Comparison of ENCODE assay signal across 10 cellular contexts in genomic region chr17:73293480-73293911, GRCh38. TPM values are rescaled to one million over a fixed set of nuclear protein-coding genes. Genes with fewer than 3 reads are reported as not detected.
A peak's percentile ranks its signal among the peaks of the same experiment; 100 is the strongest.
DNase-seq lines count a peak whose midpoint lies in the region; ATAC-seq and TF ChIP-seq lines count a peak whose summit lies in the region.
"Had no signal": no experiment of that assay in that cellular context is flagged by ENCODE, and none has a peak within 500 bp of the region (broad histone marks: within the 10 kb centered on the region; RNA-seq: fewer than 3 reads in every experiment).

No MANE protein-coding gene starts in this region.

- no peaks in the 10 kb centered on the region for H3K36me3 Mint-ChIP-seq in activated naive CD4-positive, alpha-beta T cell treated with anti-CD3 and anti-CD28 coated beads for 36 hours (ENCODE audit: low read depth)

- H3K27me3 Mint-ChIP-seq in activated naive CD4-positive, alpha-beta T cell treated with anti-CD3 and anti-CD28 coated beads for 36 hours (ENCODE audit: low read depth): no peaks in the 10 kb centered on the region

- 19 to 62% (median 55%) methylated on average over 9 of the region's 9 CpGs for WGBS in adipose tissue, 3 donors
- 45 to 59% (median 47%) methylated on average over 9 of the region's 9 CpGs for WGBS in psoas muscle, 3 donors

- H3K27me3 ChIP-seq in cardiac muscle cell (no peaks in the 10 kb centered on the region), psoas muscle (ENCODE audit: insufficient read depth in 3 of 3, low read length in 2 of 3) (no peaks in the 10 kb centered on the region), BE2C (no peaks in the 10 kb centered on the region)

- H3K27ac ChIP-seq in adipose tissue (ENCODE audit: low read depth, low read length) (peak overlapping the region; percentile 38), cardiac muscle cell (peak overlapping the region; percentile 28), psoas muscle (peak overlapping the region; percentile 77)
- H3K27ac ChIP-seq: KMS-11 had no signal

- peaks cover 7% of the 10 kb centered on the region for H3K4me1 Mint-ChIP-seq in activated naive CD4-positive, alpha-beta T cell treated with anti-CD3 and anti-CD28 coated beads for 36 hours (ENCODE audit: low read depth)

- H3K27ac Mint-ChIP-seq in activated naive CD4-positive, alpha-beta T cell treated with anti-CD3 and anti-CD28 coated beads for 36 hours: no peak overlapping the region

- H3K36me3 ChIP-seq in cardiac muscle cell: no peaks in the 10 kb centered on the region
- no peaks in the 10 kb centered on the region for H3K36me3 ChIP-seq in psoas muscle (ENCODE audit: insufficient read depth in 1 of 2, low read depth in 1 of 2)
- H3K36me3 ChIP-seq in BE2C: peaks cover 4% of the 10 kb centered on the region; the same call in 1 of the 2 replicates

- intact Hi-C loops in psoas muscle (cut with DNase I): no loop called here
- intact Hi-C loops in activated naive CD4-positive, alpha-beta T cell treated with anti-CD3 and anti-CD28 coated beads for 36 hours (cut with micrococcal nuclease): no loop called here

- H3K4me1 ChIP-seq in cardiac muscle cell (ENCODE audit: low read depth) (peaks cover 21% of the 10 kb centered on the region), psoas muscle (peaks cover 46% of the 10 kb centered on the region), BE2C (peaks cover 7% of the 10 kb centered on the region)

- H3K9me3 ChIP-seq in cardiac muscle cell (ENCODE audit: low read depth): no peaks in the 10 kb centered on the region
- no peaks in the 10 kb centered on the region for H3K9me3 ChIP-seq in psoas muscle
- no peaks in the 10 kb centered on the region for H3K9me3 ChIP-seq in BE2C

- peak; percentile 65 to 78 (median 71) for ATAC-seq in psoas muscle
- ATAC-seq in HG02610 (IDR thresholded peaks at IDR 0.05; ENCODE audit: unreplicated experiment): no peak

- DNase-seq in EH (ENCODE audit: low read depth) (peak; percentile 92), cardiac muscle cell (ENCODE audit: low read depth in 1 of 2, low spot score in 1 of 2) (peak in 1 of 2 donors; percentile 83), psoas muscle (peak; percentile 76 to 82), T-helper 9 cell (no peak), BE2C (no peak)
- DNase-seq in activated naive CD4-positive, alpha-beta T cell treated with anti-CD3 and anti-CD28 coated beads for 36 hours: no peak
- DNase-seq: activated gamma-delta T cell treated with Interleukin-2 at 50 U/mL for 16 hours had no signal

- CTCF ChIA-PET in activated naive CD4-positive, alpha-beta T cell treated with anti-CD3 and anti-CD28 coated beads for 36 hours (lab: Charles Lee): no interaction called here

- H3K4me3 Mint-ChIP-seq in activated naive CD4-positive, alpha-beta T cell treated with anti-CD3 and anti-CD28 coated beads for 36 hours: no peak overlapping the region

- H3K4me3 ChIP-seq in cardiac muscle cell: no peak overlapping the region
- H3K4me3 ChIP-seq in psoas muscle: no peak overlapping the region
- no peak overlapping the region for H3K4me3 ChIP-seq in BE2C (ENCODE audit: low read depth, low read length)

- no peak for TF ChIP-seq CTCF in cardiac muscle cell (IDR thresholded peaks at IDR 0.05; ENCODE audit: low read depth, low read length)
- TF ChIP-seq CTCF in psoas muscle (IDR thresholded peaks at IDR 0.05): no peak
- no peak for TF ChIP-seq CTCF in BE2C (IDR thresholded peaks at IDR 0.05; ENCODE audit: low read depth, low read length)

- H3K9me3 Mint-ChIP-seq in activated naive CD4-positive, alpha-beta T cell treated with anti-CD3 and anti-CD28 coated beads for 36 hours: no peaks in the 10 kb centered on the region

RNA-seq across cellular contexts. Expression of gene CDC42EP4, which starts 18.3 kb away (rescaled TPM):
- 100 to 1,000 TPM in 2 of 3 donors, 10 to 100 TPM in 1; 52.6 to 302 (median 138) TPM for polyA plus RNA-seq in adipose tissue
- total RNA-seq in cardiac muscle cell: 18.9 and 24.9 TPM in 2 replicates
- 17.9 and 24.4 TPM in 2 replicates for polyA plus RNA-seq in cardiac muscle cell
- 10 to 100 TPM; 13.7 to 24.4 (median 18.1) TPM for total RNA-seq in psoas muscle
- 10 to 100 TPM; 10.7 to 24.1 (median 21.7) TPM for polyA plus RNA-seq in psoas muscle
- total RNA-seq in activated naive CD4-positive, alpha-beta T cell treated with anti-CD3 and anti-CD28 coated beads for 36 hours: 1 to 10 TPM; 1.7 to 2.1 TPM
- 63.5 TPM for polyA plus RNA-seq in BE2C (2012; ENCODE audit: insufficient read depth, insufficient read length, low read depth)

RNA-seq across cellular contexts. Expression of gene CPSF4L, which starts 31.8 kb away (rescaled TPM):
- polyA plus RNA-seq in adipose tissue (under 1 TPM in 1 of 3 donors, not detected in 2; 0.25 TPM), cardiac muscle cell (not detected in 2 replicates), psoas muscle (not detected)
- total RNA-seq in cardiac muscle cell (not detected in 2 replicates), psoas muscle (not detected)
- not detected for total RNA-seq in activated naive CD4-positive, alpha-beta T cell treated with anti-CD3 and anti-CD28 coated beads for 36 hours
- not detected for polyA plus RNA-seq in BE2C (2012; ENCODE audit: insufficient read depth, insufficient read length, low read depth)

Comparison
In these comparisons a context has a peak if more than half of its experiments do, and no peak if none do; other contexts are left out.
1. DNase-seq: peak in EH (single experiment) and psoas muscle (2 of 2); none in activated naive CD4-positive, alpha-beta T cell treated with anti-CD3 and anti-CD28 coated beads for 36 hours (single experiment), T-helper 9 cell (single experiment) and BE2C (single experiment).
2. Peak in every context shown above with its lines, with median percentiles within 50 percentile points of each other: H3K27ac ChIP-seq.